In genomic region chr7:157138424-157139141, GRCh38 we compare ENCODE assay signal across 8 cellular contexts. TPM values are rescaled to one million over a fixed set of nuclear protein-coding genes. Genes with fewer than 3 reads are reported as not detected.
DNase-seq lines count a peak whose midpoint lies in the region; ATAC-seq, FAIRE-seq and TF ChIP-seq lines count a peak whose summit lies in the region.

TSS of gene UBE3C (plus strand) at chr7:157138926. CDS start at chr7:157139273, 347 bp downstream.

- ATAC-seq in GM18499 (IDR thresholded peaks at IDR 0.05; ENCODE audit: insufficient read depth, unreplicated experiment) (peak; percentile 57), HG02938 (IDR thresholded peaks at IDR 0.05; ENCODE audit: unreplicated experiment) (peak; percentile 63)

- no peak for TF ChIP-seq CTCF in right atrium auricular region (IDR thresholded peaks at IDR 0.05)

- FAIRE-seq in urothelium cell line (lab: Jason Lieb, UNC), result no peak

- H3K27me3 ChIP-seq in right atrium auricular region, result no peaks in the 10 kb centered on the region

- DNase-seq in NCI-H187 treated with DMSO at 0.1 percent for 48 hours (lab: John Stamatoyannopoulos, UW) (peak; percentile 27), T-helper 2 cell (peak; percentile 85 to 98 (median 88)), right atrium auricular region (ENCODE audit: low spot score) (peak; percentile 75), pulmonary artery endothelial cell (ENCODE audit: low read depth, low spot score) (peak; percentile 61), urothelium cell line (ENCODE audit: low spot score) (peak; percentile 77)

- peaks cover 0 to 37% of the 10 kb centered on the region in 2 donors for H3K4me1 ChIP-seq in right atrium auricular region

- peak within 1 kb of the TSS; percentile 82 to 86 for H3K4me3 ChIP-seq in right atrium auricular region

- H3K36me3 ChIP-seq in right atrium auricular region, result peaks cover 15% of the 10 kb centered on the region

- peak within 1 kb of the TSS; percentile 96 for H3K27ac ChIP-seq in angular gyrus (ENCODE audit: low read depth, low read length)
- peak within 1 kb of the TSS; percentile 93 to 95 for H3K27ac ChIP-seq in right atrium auricular region

- no peaks in the 10 kb centered on the region for H3K9me3 ChIP-seq in right atrium auricular region

RNA-seq across cellular contexts. Expression of gene UBE3C, which starts in this region (rescaled TPM):
- total RNA-seq in right atrium auricular region, result 10 to 100 TPM; 53.3 to 60.8 TPM
- total RNA-seq in pulmonary artery endothelial cell, result 115 and 117 TPM in 2 replicates

Comparison
In these comparisons a context has a peak if more than half of its experiments do, and no peak if none do; other contexts are left out.
1. Peak in every context shown above with its lines: DNase-seq, ATAC-seq, H3K4me3 ChIP-seq and H3K27ac ChIP-seq.
2. DNase-seq: peak in every context shown above with its lines; median percentile 88 in T-helper 2 cell; 77 in urothelium cell line; 75 in right atrium auricular region; 61 in pulmonary artery endothelial cell; 27 in NCI-H187 treated with DMSO at 0.1 percent for 48 hours.